1 cellular context compared by ENCODE assay signal in the genomic region with DNA sequence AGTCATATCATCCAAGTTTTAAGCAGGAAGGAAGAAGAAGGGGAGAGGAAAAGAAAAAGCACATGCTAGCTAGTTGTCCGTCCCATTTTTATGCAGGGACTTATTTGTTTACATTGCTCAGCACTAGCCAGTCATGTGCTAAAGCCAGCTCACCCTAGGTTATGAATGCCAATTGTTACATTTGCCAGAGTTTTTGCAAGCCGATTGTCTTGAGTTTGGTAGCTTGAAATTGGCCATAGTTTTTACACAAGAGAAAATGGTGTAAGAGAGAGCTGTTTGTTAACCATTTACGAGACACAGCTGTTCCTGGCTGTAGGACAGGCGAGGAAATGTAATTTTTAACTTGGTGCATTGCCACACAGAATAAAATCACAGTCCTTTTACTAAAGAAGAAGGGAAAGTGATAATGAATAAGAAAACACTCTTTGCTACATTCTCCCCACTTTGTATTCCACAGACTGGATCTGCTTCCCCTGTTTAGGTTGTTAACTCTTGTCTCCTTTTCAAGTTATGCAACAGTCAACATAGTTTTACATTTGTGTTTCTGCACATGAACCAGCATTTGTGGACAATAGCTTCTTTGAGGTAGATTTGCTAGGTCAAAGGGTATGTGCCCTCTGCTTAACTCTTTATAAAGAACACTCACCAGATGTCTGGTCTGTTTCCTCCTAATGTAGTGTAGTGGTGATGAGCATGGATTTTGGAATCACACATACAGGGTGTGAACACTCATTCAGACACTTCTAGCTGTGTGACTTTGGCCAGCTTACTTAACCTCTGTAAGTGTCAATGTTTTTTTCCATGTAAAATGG.
TF ChIP-seq lines count a peak whose summit lies in the region.

No MANE protein-coding gene starts in this region.

TF ChIP-seq in HepG2, 621 proteins besides CTCF, POLR2A, EP300 and RAD21 (continued from another document and continues in another):
- TF ChIP-seq ELF3 (CRISPR knock-in tag; IDR thresholded peaks at IDR 0.05): peak; percentile 68
- TF ChIP-seq GATAD2A (CRISPR knock-in tag; IDR thresholded peaks at IDR 0.05): peak; percentile 94
- no peak for TF ChIP-seq ZBTB25 (CRISPR knock-in tag; IDR thresholded peaks at IDR 0.05)
- peak; percentile 74 for TF ChIP-seq ZBTB34 (CRISPR knock-in tag; IDR thresholded peaks at IDR 0.05)
- 0 out of 2 replicates have a peak, but pooled peaks have one; percentile 24 for TF ChIP-seq POLR2AphosphoS5 (IDR thresholded peaks at IDR 0.05; ENCODE audit: low read depth, low read length)
- peak; percentile 79; the same call in 1 of the 2 replicates for TF ChIP-seq AKAP8 (CRISPR knock-in tag; IDR thresholded peaks at IDR 0.05)
- no peak for TF ChIP-seq ZNF563 (CRISPR knock-in tag; IDR thresholded peaks at IDR 0.05)
- no peak for TF ChIP-seq FOXM1 (CRISPR knock-in tag; IDR thresholded peaks at IDR 0.05)
- TF ChIP-seq ZNF772 (CRISPR knock-in tag; IDR thresholded peaks at IDR 0.05): no peak
- TF ChIP-seq ZNF121 (CRISPR knock-in tag; IDR thresholded peaks at IDR 0.05): no peak
- TF ChIP-seq FOXK2 (IDR thresholded peaks at IDR 0.05): no peak
- TF ChIP-seq ZNF44 (CRISPR knock-in tag; IDR thresholded peaks at IDR 0.05): no peak
- TF ChIP-seq RELA (CRISPR knock-in tag; IDR thresholded peaks at IDR 0.05): no peak
- TF ChIP-seq ZFAT (CRISPR knock-in tag; conservative IDR thresholded peaks at IDR 0.05): no peak
- TF ChIP-seq ZNF556 (CRISPR knock-in tag; IDR thresholded peaks at IDR 0.05; ENCODE audit: borderline replicate concordance): peak; percentile 11; the same call in 1 of the 2 replicates
- no peak; the same call in 1 of the 2 replicates for TF ChIP-seq SSRP1 (CRISPR knock-in tag; IDR thresholded peaks at IDR 0.05)
- TF ChIP-seq PRPF4 (IDR thresholded peaks at IDR 0.05; ENCODE audit: low read depth, low read length, poor library complexity, severe bottlenecking): no peak
- no peak for TF ChIP-seq FUBP1 (CRISPR knock-in tag; IDR thresholded peaks at IDR 0.05; ENCODE audit: borderline replicate concordance)
- TF ChIP-seq, protein P1, sequence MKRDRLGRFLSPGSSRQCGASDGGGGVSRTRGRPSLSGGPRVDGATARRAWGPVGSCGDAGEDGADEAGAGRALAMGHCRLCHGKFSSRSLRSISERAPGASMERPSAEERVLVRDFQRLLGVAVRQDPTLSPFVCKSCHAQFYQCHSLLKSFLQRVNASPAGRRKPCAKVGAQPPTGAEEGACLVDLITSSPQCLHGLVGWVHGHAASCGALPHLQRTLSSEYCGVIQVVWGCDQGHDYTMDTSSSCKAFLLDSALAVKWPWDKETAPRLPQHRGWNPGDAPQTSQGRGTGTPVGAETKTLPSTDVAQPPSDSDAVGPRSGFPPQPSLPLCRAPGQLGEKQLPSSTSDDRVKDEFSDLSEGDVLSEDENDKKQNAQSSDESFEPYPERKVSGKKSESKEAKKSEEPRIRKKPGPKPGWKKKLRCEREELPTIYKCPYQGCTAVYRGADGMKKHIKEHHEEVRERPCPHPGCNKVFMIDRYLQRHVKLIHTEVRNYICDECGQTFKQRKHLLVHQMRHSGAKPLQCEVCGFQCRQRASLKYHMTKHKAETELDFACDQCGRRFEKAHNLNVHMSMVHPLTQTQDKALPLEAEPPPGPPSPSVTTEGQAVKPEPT (CRISPR knock-in tag; IDR thresholded peaks at IDR 0.05; ENCODE audit: low read depth): no peak
- no peak for TF ChIP-seq THAP9 (CRISPR knock-in tag; IDR thresholded peaks at IDR 0.05; ENCODE audit: borderline replicate concordance)
- peak; percentile 67 for TF ChIP-seq SOX13 (IDR thresholded peaks at IDR 0.05)
- peak in 1 of 2 experiments; percentile 95; a peak in 2 of 4 replicates for TF ChIP-seq SOX13 (CRISPR knock-in tag; conservative IDR thresholded peaks at IDR 0.05 in 1 of 2, IDR thresholded peaks at IDR 0.05 in 1 of 2)
- peak; percentile 24; the same call in 1 of the 2 replicates for TF ChIP-seq NKX3-1 (CRISPR knock-in tag; IDR thresholded peaks at IDR 0.05)
- TF ChIP-seq, protein P2, sequence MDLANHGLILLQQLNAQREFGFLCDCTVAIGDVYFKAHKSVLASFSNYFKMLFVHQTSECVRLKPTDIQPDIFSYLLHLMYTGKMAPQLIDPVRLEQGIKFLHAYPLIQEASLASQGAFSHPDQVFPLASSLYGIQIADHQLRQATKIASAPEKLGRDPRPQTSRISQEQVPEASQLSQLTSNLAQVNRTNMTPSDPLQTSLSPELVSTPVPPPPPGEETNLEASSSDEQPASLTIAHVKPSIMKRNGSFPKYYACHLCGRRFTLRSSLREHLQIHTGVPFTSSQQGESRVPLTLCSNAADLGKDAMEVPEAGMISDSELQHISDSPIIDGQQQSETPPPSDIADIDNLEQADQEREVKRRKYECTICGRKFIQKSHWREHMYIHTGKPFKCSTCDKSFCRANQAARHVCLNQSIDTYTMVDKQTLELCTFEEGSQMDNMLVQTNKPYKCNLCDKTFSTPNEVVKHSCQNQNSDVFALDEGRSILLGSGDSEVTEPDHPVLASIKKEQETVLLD (CRISPR knock-in tag; IDR thresholded peaks at IDR 0.05; ENCODE audit: low read depth): no peak
- no peak for TF ChIP-seq MXD1 (CRISPR knock-in tag; IDR thresholded peaks at IDR 0.05)
- no peak for TF ChIP-seq ZSCAN20 (CRISPR knock-in tag; IDR thresholded peaks at IDR 0.05; ENCODE audit: borderline replicate concordance)
- TF ChIP-seq IKZF4 (CRISPR knock-in tag; IDR thresholded peaks at IDR 0.05; ENCODE audit: borderline replicate concordance, low read depth, not compliant biosample characterization): no peak
- TF ChIP-seq, protein P3, sequence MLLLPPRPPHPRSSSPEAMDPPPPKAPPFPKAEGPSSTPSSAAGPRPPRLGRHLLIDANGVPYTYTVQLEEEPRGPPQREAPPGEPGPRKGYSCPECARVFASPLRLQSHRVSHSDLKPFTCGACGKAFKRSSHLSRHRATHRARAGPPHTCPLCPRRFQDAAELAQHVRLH (CRISPR knock-in tag; IDR thresholded peaks at IDR 0.05; ENCODE audit: borderline replicate concordance, low read depth): no peak; the same call in 1 of the 2 replicates
- TF ChIP-seq XBP1 (CRISPR knock-in tag; IDR thresholded peaks at IDR 0.05): 0 out of 2 replicates have a peak, but pooled peaks have one; percentile 18
- TF ChIP-seq, protein P4, sequence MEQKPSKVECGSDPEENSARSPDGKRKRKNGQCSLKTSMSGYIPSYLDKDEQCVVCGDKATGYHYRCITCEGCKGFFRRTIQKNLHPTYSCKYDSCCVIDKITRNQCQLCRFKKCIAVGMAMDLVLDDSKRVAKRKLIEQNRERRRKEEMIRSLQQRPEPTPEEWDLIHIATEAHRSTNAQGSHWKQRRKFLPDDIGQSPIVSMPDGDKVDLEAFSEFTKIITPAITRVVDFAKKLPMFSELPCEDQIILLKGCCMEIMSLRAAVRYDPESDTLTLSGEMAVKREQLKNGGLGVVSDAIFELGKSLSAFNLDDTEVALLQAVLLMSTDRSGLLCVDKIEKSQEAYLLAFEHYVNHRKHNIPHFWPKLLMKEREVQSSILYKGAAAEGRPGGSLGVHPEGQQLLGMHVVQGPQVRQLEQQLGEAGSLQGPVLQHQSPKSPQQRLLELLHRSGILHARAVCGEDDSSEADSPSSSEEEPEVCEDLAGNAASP (CRISPR knock-in tag; IDR thresholded peaks at IDR 0.05; ENCODE audit: borderline replicate concordance): peak; percentile 71; the same call in 1 of the 2 replicates
- TF ChIP-seq SNAI1 (CRISPR knock-in tag; IDR thresholded peaks at IDR 0.05; ENCODE audit: borderline replicate concordance): no peak
- TF ChIP-seq, protein P5, sequence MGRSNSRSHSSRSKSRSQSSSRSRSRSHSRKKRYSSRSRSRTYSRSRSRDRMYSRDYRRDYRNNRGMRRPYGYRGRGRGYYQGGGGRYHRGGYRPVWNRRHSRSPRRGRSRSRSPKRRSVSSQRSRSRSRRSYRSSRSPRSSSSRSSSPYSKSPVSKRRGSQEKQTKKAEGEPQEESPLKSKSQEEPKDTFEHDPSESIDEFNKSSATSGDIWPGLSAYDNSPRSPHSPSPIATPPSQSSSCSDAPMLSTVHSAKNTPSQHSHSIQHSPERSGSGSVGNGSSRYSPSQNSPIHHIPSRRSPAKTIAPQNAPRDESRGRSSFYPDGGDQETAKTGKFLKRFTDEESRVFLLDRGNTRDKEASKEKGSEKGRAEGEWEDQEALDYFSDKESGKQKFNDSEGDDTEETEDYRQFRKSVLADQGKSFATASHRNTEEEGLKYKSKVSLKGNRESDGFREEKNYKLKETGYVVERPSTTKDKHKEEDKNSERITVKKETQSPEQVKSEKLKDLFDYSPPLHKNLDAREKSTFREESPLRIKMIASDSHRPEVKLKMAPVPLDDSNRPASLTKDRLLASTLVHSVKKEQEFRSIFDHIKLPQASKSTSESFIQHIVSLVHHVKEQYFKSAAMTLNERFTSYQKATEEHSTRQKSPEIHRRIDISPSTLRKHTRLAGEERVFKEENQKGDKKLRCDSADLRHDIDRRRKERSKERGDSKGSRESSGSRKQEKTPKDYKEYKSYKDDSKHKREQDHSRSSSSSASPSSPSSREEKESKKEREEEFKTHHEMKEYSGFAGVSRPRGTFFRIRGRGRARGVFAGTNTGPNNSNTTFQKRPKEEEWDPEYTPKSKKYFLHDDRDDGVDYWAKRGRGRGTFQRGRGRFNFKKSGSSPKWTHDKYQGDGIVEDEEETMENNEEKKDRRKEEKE (IDR thresholded peaks at IDR 0.05): no peak
- no peak for TF ChIP-seq IRF2 (CRISPR knock-in tag; IDR thresholded peaks at IDR 0.05)
- no peak for TF ChIP-seq TBP (CRISPR knock-in tag; IDR thresholded peaks at IDR 0.05)
